Comparison of ENCODE assay signal across 27 cellular contexts in the genomic region with DNA sequence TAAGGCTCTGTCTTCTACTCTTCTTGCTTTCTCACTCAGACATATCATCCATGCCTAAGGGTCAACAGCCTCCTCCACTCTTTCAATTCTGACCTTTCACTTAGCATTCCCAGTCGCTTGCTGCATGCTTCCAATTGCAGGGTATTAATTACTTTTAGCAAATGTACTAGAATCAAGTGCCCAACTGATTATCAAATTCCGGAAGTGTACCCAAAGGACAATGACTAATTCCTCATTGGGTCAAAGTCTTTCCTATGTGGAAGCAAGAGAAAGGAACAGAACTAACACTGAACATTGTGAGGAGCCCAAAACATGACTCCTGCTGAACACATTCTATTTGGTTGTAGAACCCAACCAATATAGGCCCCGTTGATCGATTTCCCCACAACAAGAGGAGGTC.
A peak's percentile ranks its signal among the peaks of the same experiment; 100 is the strongest.
DNase-seq lines count a peak whose midpoint lies in the region; ATAC-seq and TF ChIP-seq lines count a peak whose summit lies in the region.
"Had no signal": no experiment of that assay in that cellular context is flagged by ENCODE, and none has a peak within 500 bp of the region (broad histone marks: within the 10 kb centered on the region; RNA-seq: fewer than 3 reads in every experiment).

No MANE protein-coding gene starts in this region.

- H3K36me3 Mint-ChIP-seq in activated T-cell treated with anti-CD3 and anti-CD28 coated beads, Interleukin-2, amount 50 U/mL, for 24 hours (ENCODE audit: low read depth): no peaks in the 10 kb centered on the region
- H3K36me3 Mint-ChIP-seq in activated T-cell treated with anti-CD3 and anti-CD28 coated beads, Interleukin-2, amount 50 U/mL, for 4 hours (ENCODE audit: insufficient read depth): no peaks in the 10 kb centered on the region
- no peaks in the 10 kb centered on the region for H3K36me3 Mint-ChIP-seq in CD4-positive, alpha-beta memory T cell
- H3K36me3 Mint-ChIP-seq in brain: no peaks in the 10 kb centered on the region
- H3K36me3 Mint-ChIP-seq in nephron (ENCODE audit: low read depth): peaks cover 3% of the 10 kb centered on the region
- H3K36me3 Mint-ChIP-seq in osteocyte (ENCODE audit: unreplicated experiment): no peaks in the 10 kb centered on the region
- H3K36me3 Mint-ChIP-seq: activated naive CD4-positive, alpha-beta T cell treated with anti-CD3 and anti-CD28 coated beads, Interleukin-2, amount 50 U/mL, for 72 hours; stimulated activated effector memory CD8-positive, alpha-beta T cell treated with anti-CD3 and anti-CD28 coated beads, Interleukin-12 subunit alpha, Interleukin-12 subunit beta, amount 100 ng/mL, for 72 hours had no signal

- H3K27me3 ChIP-seq in CD4-positive, alpha-beta memory T cell (ENCODE audit: insufficient read depth, low read length): no peaks in the 10 kb centered on the region
- H3K27me3 ChIP-seq: colonic mucosa, left lung, SJCRH30 had no signal

- no peak for ATAC-seq in activated T-cell treated with anti-CD3 and anti-CD28 coated beads, Interleukin-2, amount 50 U/mL, for 4 hours
- ATAC-seq: activated CD4-positive, CD25-positive, alpha-beta regulatory T cell treated with anti-CD3 and anti-CD28 coated beads, Interleukin-2, amount 50 U/mL, for 24 hours; K562; left lung; stimulated activated effector memory CD8-positive, alpha-beta T cell treated with anti-CD3 and anti-CD28 coated beads, Interleukin-12 subunit alpha, Interleukin-12 subunit beta, amount 100 ng/mL, for 72 hours had no signal

- no peaks in the 10 kb centered on the region for H3K9me3 ChIP-seq in CD4-positive, alpha-beta memory T cell (ENCODE audit: control insufficient read depth in 1 of 2, low read length in 2 of 2)
- H3K9me3 ChIP-seq: colonic mucosa, left lung, SJCRH30 had no signal

- no peaks in the 10 kb centered on the region for H3K27me3 Mint-ChIP-seq in activated T-cell treated with anti-CD3 and anti-CD28 coated beads, Interleukin-2, amount 50 U/mL, for 24 hours
- H3K27me3 Mint-ChIP-seq in activated T-cell treated with anti-CD3 and anti-CD28 coated beads, Interleukin-2, amount 50 U/mL, for 4 hours (ENCODE audit: low read depth): no peaks in the 10 kb centered on the region
- no peaks in the 10 kb centered on the region for H3K27me3 Mint-ChIP-seq in CD4-positive, alpha-beta memory T cell
- no peaks in the 10 kb centered on the region for H3K27me3 Mint-ChIP-seq in brain
- H3K27me3 Mint-ChIP-seq in nephron (ENCODE audit: low read depth): no peaks in the 10 kb centered on the region
- H3K27me3 Mint-ChIP-seq in osteocyte (ENCODE audit: unreplicated experiment): no peaks in the 10 kb centered on the region

- TF ChIP-seq CTCF in brain (conservative IDR thresholded peaks at IDR 0.05) (no peak), nephron (IDR thresholded peaks at IDR 0.05; ENCODE audit: unreplicated experiment in 3 of 3) (no peak), osteocyte (IDR thresholded peaks at IDR 0.05) (no peak)

- H3K27ac ChIP-seq in CD4-positive, alpha-beta memory T cell (ENCODE audit: low read depth, low read length): no peak overlapping the region
- H3K27ac ChIP-seq: colonic mucosa, epithelial cell of prostate, left lung, SJCRH30 had no signal

- no peak overlapping the region for H3K4me3 Mint-ChIP-seq in activated T-cell treated with anti-CD3 and anti-CD28 coated beads, Interleukin-2, amount 50 U/mL, for 24 hours
- H3K4me3 Mint-ChIP-seq in activated T-cell treated with anti-CD3 and anti-CD28 coated beads, Interleukin-2, amount 50 U/mL, for 4 hours: no peak overlapping the region
- peak overlapping the region in 4 of 8 donors; percentile 12 to 52 (median 26) for H3K4me3 Mint-ChIP-seq in CD4-positive, alpha-beta memory T cell
- H3K4me3 Mint-ChIP-seq in brain: peak overlapping the region in 1 of 5 experiments; percentile 2
- H3K4me3 Mint-ChIP-seq in nephron: no peak overlapping the region
- H3K4me3 Mint-ChIP-seq in osteocyte (ENCODE audit: unreplicated experiment): no peak overlapping the region
- H3K4me3 Mint-ChIP-seq: stimulated activated effector memory CD8-positive, alpha-beta T cell treated with anti-CD3 and anti-CD28 coated beads, Interleukin-12 subunit alpha, Interleukin-12 subunit beta, amount 100 ng/mL, for 72 hours had no signal

- H3K4me3 ChIP-seq in CD4-positive, alpha-beta memory T cell (ENCODE audit: low read length in 2 of 2): no peak overlapping the region
- H3K4me3 ChIP-seq: colonic mucosa, GM12878, K562, left lung, SJCRH30 had no signal

- CTCF ChIA-PET in CD4-positive, alpha-beta memory T cell (lab: Charles Lee; ENCODE audit: partially characterized antibody): no interaction called here

- H3K4me1 Mint-ChIP-seq in activated T-cell treated with anti-CD3 and anti-CD28 coated beads, Interleukin-2, amount 50 U/mL, for 24 hours (ENCODE audit: low read depth): peaks cover 56% of the 10 kb centered on the region
- peaks cover 43% of the 10 kb centered on the region for H3K4me1 Mint-ChIP-seq in activated T-cell treated with anti-CD3 and anti-CD28 coated beads, Interleukin-2, amount 50 U/mL, for 4 hours (ENCODE audit: low read depth)
- H3K4me1 Mint-ChIP-seq in CD4-positive, alpha-beta memory T cell: peaks cover 32 to 47% (median 40%) of the 10 kb centered on the region in 4 donors
- H3K4me1 Mint-ChIP-seq in brain: peaks cover 84% of the 10 kb centered on the region
- H3K4me1 Mint-ChIP-seq in nephron: peaks cover 63% of the 10 kb centered on the region
- peaks cover 56% of the 10 kb centered on the region for H3K4me1 Mint-ChIP-seq in osteocyte (ENCODE audit: unreplicated experiment)

- peaks cover 41% of the 10 kb centered on the region for H3K4me1 ChIP-seq in CD4-positive, alpha-beta memory T cell (ENCODE audit: insufficient read depth, low read length)

- H3K27ac Mint-ChIP-seq in activated T-cell treated with anti-CD3 and anti-CD28 coated beads, Interleukin-2, amount 50 U/mL, for 24 hours: peak overlapping the region; percentile 23
- peak overlapping the region in 5 of 7 donors; percentile 38 to 87 (median 81) for H3K27ac Mint-ChIP-seq in CD4-positive, alpha-beta memory T cell
- H3K27ac Mint-ChIP-seq in brain (peak overlapping the region in 4 of 5 experiments; percentile 13 to 83 (median 60)), nephron (peak overlapping the region in 2 of 3 experiments; percentile 31 to 58), osteocyte (ENCODE audit: unreplicated experiment) (no peak overlapping the region)
- H3K27ac Mint-ChIP-seq: stimulated activated effector memory CD8-positive, alpha-beta T cell treated with anti-CD3 and anti-CD28 coated beads, Interleukin-12 subunit alpha, Interleukin-12 subunit beta, amount 100 ng/mL, for 72 hours had no signal

- no peak for DNase-seq in activated T-cell treated with anti-CD3 and anti-CD28 coated beads, Interleukin-2, amount 50 U/mL, for 24 hours
- DNase-seq in activated T-cell treated with anti-CD3 and anti-CD28 coated beads, Interleukin-2, amount 50 U/mL, for 4 hours: no peak
- DNase-seq in CD4-positive, alpha-beta memory T cell: no peak
- DNase-seq in HT-29 (ENCODE audit: low spot score) (no peak), GF-D8 (lab: John Stamatoyannopoulos, UW) (no peak), osteocyte (ENCODE audit: extremely low spot score, unreplicated experiment) (no peak)
- DNase-seq: activated CD4-positive, alpha-beta T cell treated with anti-CD3 and anti-CD28 coated beads, Interleukin-2, amount 50 U/mL, for 4 hours; activated CD8-positive, alpha-beta memory T cell treated with anti-CD3 and anti-CD28 coated beads, Interleukin-2, amount 50 U/mL, for 4 hours; anterior cingulate cortex; colonic mucosa; effector CD4-positive, alpha-beta T cell; H7; left lung; NCI-H1105; NCI-H187; NCI-H510A; nucleus accumbens; SJCRH30 had no signal

- POLR2A ChIA-PET in CD4-positive, alpha-beta memory T cell (lab: Charles Lee; ENCODE audit: partially characterized antibody): interaction anchor here (2.7 kb wide), 1 partner anchor 100 kb away, joined by 9 read pairs; no protein-coding TSS in a partner anchor

- no peaks in the 10 kb centered on the region for H3K36me3 ChIP-seq in CD4-positive, alpha-beta memory T cell (ENCODE audit: insufficient read depth, low read length)
- H3K36me3 ChIP-seq: colonic mucosa, left lung, SJCRH30 had no signal

- intact Hi-C loops in CD4-positive, alpha-beta memory T cell (cut with micrococcal nuclease): no loop called here

- H3K9me3 Mint-ChIP-seq in activated T-cell treated with anti-CD3 and anti-CD28 coated beads, Interleukin-2, amount 50 U/mL, for 24 hours: no peaks in the 10 kb centered on the region
- no peaks in the 10 kb centered on the region for H3K9me3 Mint-ChIP-seq in activated T-cell treated with anti-CD3 and anti-CD28 coated beads, Interleukin-2, amount 50 U/mL, for 4 hours
- peaks cover 0 to 2% (median 0%) of the 10 kb centered on the region in 8 donors for H3K9me3 Mint-ChIP-seq in CD4-positive, alpha-beta memory T cell
- peaks cover 0 to 3% (median 0%) of the 10 kb centered on the region in 5 experiments for H3K9me3 Mint-ChIP-seq in brain
- no peaks in the 10 kb centered on the region for H3K9me3 Mint-ChIP-seq in nephron
- H3K9me3 Mint-ChIP-seq in osteocyte (ENCODE audit: unreplicated experiment): no peaks in the 10 kb centered on the region
- H3K9me3 Mint-ChIP-seq: activated naive CD4-positive, alpha-beta T cell treated with anti-CD3 and anti-CD28 coated beads, Interleukin-2, amount 50 U/mL, for 72 hours; activated T-helper 2 cell treated with anti-CD3 and anti-CD28 coated beads, Interferon-gamma antibody, Interleukin-2, Interleukin-4, amounts not matched to agents 10 μg/mL and 5 μg/mL and 100 μg/mL, durations not matched to agents 14 hours and 24 hours and 36 hours had no signal
